ENCODE assay signal across 16 cellular contexts in the genomic region with DNA sequence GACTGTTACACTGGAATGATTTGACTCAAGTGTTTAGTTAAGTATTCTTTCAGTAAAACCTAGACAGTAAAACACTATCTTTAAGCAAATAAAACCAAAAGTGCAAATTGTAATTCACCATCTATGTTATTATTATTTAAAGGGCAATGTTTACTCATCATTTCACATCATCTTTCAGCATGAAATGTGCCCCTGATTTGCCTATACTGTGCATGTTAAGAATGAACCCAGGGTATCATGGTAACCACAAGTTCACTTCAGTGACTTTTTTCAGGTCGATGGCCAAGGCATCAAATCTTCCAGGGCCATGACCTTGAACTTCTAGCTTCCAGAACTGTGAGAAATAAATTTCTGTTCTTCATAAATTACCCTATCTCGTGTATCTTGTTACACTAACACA. TPM values are rescaled to one million over a fixed set of nuclear protein-coding genes. Genes with fewer than 3 reads are reported as not detected.
A peak's percentile ranks its signal among the peaks of the same experiment; 100 is the strongest.
DNase-seq lines count a peak whose midpoint lies in the region; ATAC-seq, FAIRE-seq and TF ChIP-seq lines count a peak whose summit lies in the region.
"Had no signal": no experiment of that assay in that cellular context is flagged by ENCODE, and none has a peak within 500 bp of the region (broad histone marks: within the 10 kb centered on the region; RNA-seq: fewer than 3 reads in every experiment).

No MANE protein-coding gene starts in this region.

- peaks cover 79% of the 10 kb centered on the region for H3K4me1 ChIP-seq in DOHH2 (ENCODE audit: control insufficient read depth, low read length)
- peaks cover 87% of the 10 kb centered on the region for H3K4me1 ChIP-seq in Karpas-422 (ENCODE audit: low read length)
- H3K4me1 ChIP-seq in astrocyte (ENCODE audit: insufficient read depth, low read length): peaks cover 6% of the 10 kb centered on the region
- no peaks in the 10 kb centered on the region for H3K4me1 ChIP-seq in smooth muscle cell (ENCODE audit: low read depth)
- no peaks in the 10 kb centered on the region for H3K4me1 ChIP-seq in ascending aorta

- no peaks in the 10 kb centered on the region for H3K27me3 Mint-ChIP-seq in astrocyte (ENCODE audit: low read depth, unreplicated experiment)
- no peaks in the 10 kb centered on the region for H3K27me3 Mint-ChIP-seq in activated CD8-positive, alpha-beta T cell treated with anti-CD3 and anti-CD28 coated beads for 36 hours

- TF ChIP-seq CTCF in DOHH2 (IDR thresholded peaks at IDR 0.05; ENCODE audit: low read depth, low read length, poor library complexity, severe bottlenecking) (no peak), astrocyte (IDR thresholded peaks at IDR 0.05; ENCODE audit: insufficient read depth, low read depth, low read length) (no peak), smooth muscle cell (IDR thresholded peaks at IDR 0.05; ENCODE audit: borderline replicate concordance, insufficient read depth, poor library complexity, severe bottlenecking) (no peak), ascending aorta (IDR thresholded peaks at IDR 0.05) (no peak)
- no peak for TF ChIP-seq CTCF in activated CD8-positive, alpha-beta T cell treated with anti-CD3 and anti-CD28 coated beads for 36 hours (IDR thresholded peaks at IDR 0.05)

- H3K27ac ChIP-seq in DOHH2 (ENCODE audit: low read depth, low read length): no peak overlapping the region
- H3K27ac ChIP-seq in Karpas-422 (ENCODE audit: low read length): peak overlapping the region; percentile 96
- H3K27ac ChIP-seq in astrocyte (ENCODE audit: low read depth, low read length): no peak overlapping the region
- peak overlapping the region; percentile 22 for H3K27ac ChIP-seq in smooth muscle cell (ENCODE audit: low read depth)
- no peak overlapping the region for H3K27ac ChIP-seq in ascending aorta

- H3K4me3 ChIP-seq in DOHH2 (ENCODE audit: low read length): 0 out of 2 replicates have a peak overlapping the region, but pooled peaks have one; percentile 6
- no peak overlapping the region for H3K4me3 ChIP-seq in Karpas-422 (ENCODE audit: low read length)
- H3K4me3 ChIP-seq in astrocyte (ENCODE audit: insufficient read depth, low read depth, low read length): no peak overlapping the region
- no peak overlapping the region for H3K4me3 ChIP-seq in smooth muscle cell
- no peak overlapping the region for H3K4me3 ChIP-seq in ascending aorta

- no peak overlapping the region for H3K9ac ChIP-seq in Karpas-422 (ENCODE audit: low read length)
- no peak overlapping the region for H3K9ac ChIP-seq in astrocyte (ENCODE audit: low read length)
- H3K9ac ChIP-seq in smooth muscle cell (ENCODE audit: low read depth): no peak overlapping the region

- peak overlapping the region; percentile 27 for H3K4me2 ChIP-seq in DOHH2 (ENCODE audit: low read length)
- H3K4me2 ChIP-seq in Karpas-422 (ENCODE audit: low read depth, low read length, poor library complexity, severe bottlenecking): peak overlapping the region; percentile 15
- H3K4me2 ChIP-seq in astrocyte (ENCODE audit: low read length): no peak overlapping the region
- H3K4me2 ChIP-seq in smooth muscle cell: no peak overlapping the region

- no peaks in the 10 kb centered on the region for H3K9me3 Mint-ChIP-seq in astrocyte (ENCODE audit: unreplicated experiment)
- H3K9me3 Mint-ChIP-seq in activated CD8-positive, alpha-beta T cell treated with anti-CD3 and anti-CD28 coated beads for 36 hours: no peaks in the 10 kb centered on the region
- H3K9me3 Mint-ChIP-seq: CD14-positive monocyte, H9 had no signal

- no peak for ATAC-seq in activated CD8-positive, alpha-beta T cell treated with anti-CD3 and anti-CD28 coated beads for 36 hours
- no peak for ATAC-seq in GM19023 (IDR thresholded peaks at IDR 0.05; ENCODE audit: unreplicated experiment)

- peaks cover 19% of the 10 kb centered on the region for H3F3A ChIP-seq in DOHH2 (ENCODE audit: control insufficient read depth, insufficient read depth)
- no peaks in the 10 kb centered on the region for H3F3A ChIP-seq in smooth muscle cell (ENCODE audit: low read depth)

- H3K9me3 ChIP-seq in DOHH2 (ENCODE audit: control insufficient read depth, insufficient read depth, low read length): no peaks in the 10 kb centered on the region
- no peaks in the 10 kb centered on the region for H3K9me3 ChIP-seq in Karpas-422 (ENCODE audit: low read length)
- H3K9me3 ChIP-seq in astrocyte (ENCODE audit: insufficient read depth, low read depth, low read length): no peaks in the 10 kb centered on the region
- no peaks in the 10 kb centered on the region for H3K9me3 ChIP-seq in smooth muscle cell (replicated peaks; ENCODE audit: low read depth)
- H3K9me3 ChIP-seq in ascending aorta: no peaks in the 10 kb centered on the region

- peaks cover 23% of the 10 kb centered on the region for H3K36me3 ChIP-seq in DOHH2 (ENCODE audit: control insufficient read depth, low read length)
- H3K36me3 ChIP-seq in Karpas-422 (ENCODE audit: insufficient read depth, low read length): peaks cover 3% of the 10 kb centered on the region
- H3K36me3 ChIP-seq in astrocyte (ENCODE audit: insufficient read depth, low read length): no peaks in the 10 kb centered on the region
- H3K36me3 ChIP-seq in smooth muscle cell (ENCODE audit: low read depth): no peaks in the 10 kb centered on the region
- H3K36me3 ChIP-seq in ascending aorta: no peaks in the 10 kb centered on the region

- no peak for FAIRE-seq in astrocyte (lab: Jason Lieb, UNC)

- H3K27me3 ChIP-seq in DOHH2 (ENCODE audit: control insufficient read depth, low read length) (no peaks in the 10 kb centered on the region), Karpas-422 (ENCODE audit: low read length) (no peaks in the 10 kb centered on the region), astrocyte (ENCODE audit: insufficient read depth, low read length) (no peaks in the 10 kb centered on the region), smooth muscle cell (ENCODE audit: low read depth) (peaks cover 3% of the 10 kb centered on the region), ascending aorta (no peaks in the 10 kb centered on the region)

- no peaks in the 10 kb centered on the region for H3K36me3 Mint-ChIP-seq in astrocyte (ENCODE audit: low read depth, unreplicated experiment)
- peaks cover 20% of the 10 kb centered on the region for H3K36me3 Mint-ChIP-seq in activated CD8-positive, alpha-beta T cell treated with anti-CD3 and anti-CD28 coated beads for 36 hours (ENCODE audit: low read depth)

- POLR2A ChIA-PET in activated CD8-positive, alpha-beta T cell treated with anti-CD3 and anti-CD28 coated beads for 36 hours (lab: Charles Lee): interaction anchor here (1.0 to 4.3 kb wide), 3 partner anchors 11 to 20 kb away, joined by 3 to 25 read pairs (median 6); partner anchors contain the start of gene TAP2

- H4K20me1 ChIP-seq in DOHH2 (ENCODE audit: control insufficient read depth, insufficient read depth, low read depth, low read length) (no peaks in the 10 kb centered on the region), Karpas-422 (ENCODE audit: insufficient read depth, low read depth, low read length) (no peaks in the 10 kb centered on the region), astrocyte (ENCODE audit: insufficient read depth, low read length) (no peaks in the 10 kb centered on the region), smooth muscle cell (ENCODE audit: low read depth) (no peaks in the 10 kb centered on the region)

- no peaks in the 10 kb centered on the region for H3K9me2 ChIP-seq in DOHH2 (replicated peaks; ENCODE audit: control insufficient read depth, low read length)
- no peaks in the 10 kb centered on the region for H3K9me2 ChIP-seq in Karpas-422 (replicated peaks; ENCODE audit: insufficient read depth, low read length)

- H3K27ac Mint-ChIP-seq in astrocyte (ENCODE audit: unreplicated experiment): peak overlapping the region; percentile 10
- H3K27ac Mint-ChIP-seq in activated CD8-positive, alpha-beta T cell treated with anti-CD3 and anti-CD28 coated beads for 36 hours: no peak overlapping the region
- H3K27ac Mint-ChIP-seq: CD14-positive monocyte, H9 had no signal

- intact Hi-C loops in ascending aorta (cut with DNase I): no loop called here
- intact Hi-C loops in activated CD8-positive, alpha-beta T cell treated with anti-CD3 and anti-CD28 coated beads for 36 hours (cut with micrococcal nuclease): no loop called here

- CTCF ChIA-PET in activated CD8-positive, alpha-beta T cell treated with anti-CD3 and anti-CD28 coated beads for 36 hours (lab: Charles Lee): interaction anchor here (1.0 to 1.8 kb wide), 3 partner anchors 9 to 49 kb away, joined by 3 to 9 read pairs (median 5); partner anchors contain the start of gene TAP2

- peaks cover 31% of the 10 kb centered on the region for H3K4me1 Mint-ChIP-seq in astrocyte (ENCODE audit: low read depth, unreplicated experiment)
- peaks cover 14% of the 10 kb centered on the region for H3K4me1 Mint-ChIP-seq in activated CD8-positive, alpha-beta T cell treated with anti-CD3 and anti-CD28 coated beads for 36 hours (ENCODE audit: low read depth)

- DNase-seq in Karpas-422 (peak; percentile 50), astrocyte (ENCODE audit: low read depth) (no peak), smooth muscle cell (lab: John Stamatoyannopoulos, UW; ENCODE audit: unreplicated experiment) (no peak), ascending aorta (ENCODE audit: low spot score in 2 of 2) (no peak)
- DNase-seq in activated CD8-positive, alpha-beta T cell treated with anti-CD3 and anti-CD28 coated beads for 36 hours: no peak
- DNase-seq: DMS 273 treated with DMSO at 0.1 percent for 48 hours, H9, NCI-H1105, NCI-H1694 treated with DMSO at 0.1 percent for 48 hours, NCI-H2107, NCI-H2227 treated with DMSO at 0.1 percent for 48 hours, NCI-H524, SHP77 treated with DMSO at 0.1 percent for 48 hours had no signal

- no peak overlapping the region for H3K4me3 Mint-ChIP-seq in astrocyte (ENCODE audit: unreplicated experiment)
- H3K4me3 Mint-ChIP-seq in activated CD8-positive, alpha-beta T cell treated with anti-CD3 and anti-CD28 coated beads for 36 hours: no peak overlapping the region
- H3K4me3 Mint-ChIP-seq: CD14-positive monocyte, H9 had no signal

- WGBS in smooth muscle cell (ENCODE audit: low lambda C conversion rate): 69% methylated on average over 2 of the region's 2 CpGs

- no peak overlapping the region for H2AFZ ChIP-seq in Karpas-422 (ENCODE audit: low read length)
- no peak overlapping the region for H2AFZ ChIP-seq in astrocyte (ENCODE audit: low read depth, low read length)
- H2AFZ ChIP-seq in smooth muscle cell (ENCODE audit: low read depth): no peak overlapping the region

- peaks cover 18% of the 10 kb centered on the region for H3K79me2 ChIP-seq in DOHH2 (ENCODE audit: control insufficient read depth, low read length)
- peaks cover 8% of the 10 kb centered on the region for H3K79me2 ChIP-seq in Karpas-422 (ENCODE audit: low read length)
- no peaks in the 10 kb centered on the region for H3K79me2 ChIP-seq in astrocyte (ENCODE audit: insufficient read depth, low read length)
- no peaks in the 10 kb centered on the region for H3K79me2 ChIP-seq in smooth muscle cell (ENCODE audit: low read depth)

RNA-seq across cellular contexts. Expression of gene HLA-DOB, which starts 2.1 kb away (rescaled TPM):
- 77.3 and 91.6 TPM in 2 replicates for total RNA-seq in Karpas-422 (2014; rRNA removed; shearing (Covaris generic); ENCODE audit: low replicate concordance)
- total RNA-seq in astrocyte (0.20 and 0.79 TPM in 2 replicates), smooth muscle cell (0.09 and 1.4 TPM in 2 replicates), ascending aorta (not detected)
- not detected in 2 replicates for polyA plus RNA-seq in smooth muscle cell
- 10 to 100 TPM; 10.2 to 11.6 TPM for total RNA-seq in activated CD8-positive, alpha-beta T cell treated with anti-CD3 and anti-CD28 coated beads for 36 hours

RNA-seq across cellular contexts. Expression of gene TAP2, which starts 19.7 kb away (rescaled TPM):
- 93.0 and 140 TPM in 2 replicates for total RNA-seq in Karpas-422 (2014; rRNA removed; shearing (Covaris generic); ENCODE audit: low replicate concordance)
- total RNA-seq in astrocyte: 118 and 121 TPM in 2 replicates
- total RNA-seq in smooth muscle cell: 5.3 and 6.1 TPM in 2 replicates
- 0.40 and 1.5 TPM in 2 replicates for polyA plus RNA-seq in smooth muscle cell
- 26.7 TPM for total RNA-seq in ascending aorta
- total RNA-seq in activated CD8-positive, alpha-beta T cell treated with anti-CD3 and anti-CD28 coated beads for 36 hours: 100 to 1,000 TPM; 110 to 113 TPM

RNA-seq across cellular contexts. Expression of gene PSMB8, which starts 25.0 kb away (rescaled TPM):
- 212 and 306 TPM in 2 replicates for total RNA-seq in Karpas-422 (2014; rRNA removed; shearing (Covaris generic); ENCODE audit: low replicate concordance)
- total RNA-seq in astrocyte: 45.5 and 57.5 TPM in 2 replicates
- 5.0 and 10.2 TPM in 2 replicates for total RNA-seq in smooth muscle cell
- polyA plus RNA-seq in smooth muscle cell: 16.7 and 22.2 TPM in 2 replicates
- total RNA-seq in ascending aorta: 18.4 TPM
- total RNA-seq in activated CD8-positive, alpha-beta T cell treated with anti-CD3 and anti-CD28 coated beads for 36 hours: 100 to 1,000 TPM; 370 to 371 TPM

RNA-seq across cellular contexts. Expression of gene TAP1, which starts 34.6 kb away (rescaled TPM):
- 120 and 171 TPM in 2 replicates for total RNA-seq in Karpas-422 (2014; rRNA removed; shearing (Covaris generic); ENCODE audit: low replicate concordance)
- total RNA-seq in astrocyte (135 and 160 TPM in 2 replicates), smooth muscle cell (11.2 and 13.7 TPM in 2 replicates), ascending aorta (51.2 TPM)
- 18.4 and 22.4 TPM in 2 replicates for polyA plus RNA-seq in smooth muscle cell
- 100 to 1,000 TPM; 210 to 211 TPM for total RNA-seq in activated CD8-positive, alpha-beta T cell treated with anti-CD3 and anti-CD28 coated beads for 36 hours

RNA-seq across cellular contexts. Expression of gene PSMB9, which starts 35.1 kb away (rescaled TPM):
- total RNA-seq in Karpas-422 (2014; rRNA removed; shearing (Covaris generic); ENCODE audit: low replicate concordance): 185 and 284 TPM in 2 replicates
- total RNA-seq in astrocyte: 34.1 and 42.8 TPM in 2 replicates
- total RNA-seq in smooth muscle cell: 0.63 TPM in 1 of 2 replicates, not detected in the other
- polyA plus RNA-seq in smooth muscle cell: 1.7 and 2.2 TPM in 2 replicates
- total RNA-seq in ascending aorta: 42.8 TPM
- total RNA-seq in activated CD8-positive, alpha-beta T cell treated with anti-CD3 and anti-CD28 coated beads for 36 hours: 100 to 1,000 TPM; 219 to 229 TPM

Comparison
In these comparisons a context has a peak if more than half of its experiments do, and no peak if none do; other contexts are left out.
1. H3K27ac ChIP-seq: peak in Karpas-422 (single experiment) and smooth muscle cell (single experiment); none in DOHH2 (single experiment), astrocyte (single experiment) and ascending aorta (0 of 2).
2. H3K4me2 ChIP-seq: peak in DOHH2 (single experiment) and Karpas-422 (single experiment); none in astrocyte (single experiment) and smooth muscle cell (single experiment).